8 cellular contexts compared by ENCODE assay signal in the genomic region with DNA sequence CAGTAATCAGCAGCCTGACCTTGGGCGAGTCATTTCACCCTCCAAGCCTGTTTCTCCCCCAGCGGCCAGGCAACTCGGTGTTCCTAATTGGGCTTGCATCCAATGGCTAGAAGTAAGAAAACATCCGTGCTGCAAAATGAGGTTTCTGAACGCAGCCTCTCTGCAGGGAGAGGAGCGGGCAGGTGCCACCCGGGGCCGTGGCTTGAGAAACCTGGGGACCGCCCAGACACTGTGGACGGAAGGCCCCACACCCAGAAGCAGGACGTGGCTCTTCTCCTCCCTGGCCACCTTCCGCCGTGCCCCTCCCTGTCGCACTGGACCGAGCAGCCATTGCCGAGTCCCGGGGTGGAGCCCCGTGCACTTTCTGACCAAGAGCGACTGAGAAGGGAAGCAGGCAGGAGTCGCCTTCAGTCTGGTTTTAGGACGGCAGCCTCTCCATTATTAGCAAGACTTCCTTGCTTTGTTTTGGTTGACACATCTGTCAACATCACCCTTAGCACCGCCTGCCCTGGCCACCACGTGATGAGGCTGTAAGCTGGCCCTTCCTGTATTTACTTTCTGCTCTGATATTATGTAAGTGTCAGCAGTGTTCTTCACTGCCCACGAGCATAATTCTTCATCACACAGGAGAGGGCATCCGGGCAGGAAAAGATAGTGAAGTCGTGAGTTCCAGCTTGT. TPM values are rescaled to one million over a fixed set of nuclear protein-coding genes. Genes with fewer than 3 reads are reported as not detected.
DNase-seq lines count a peak whose midpoint lies in the region; ATAC-seq and TF ChIP-seq lines count a peak whose summit lies in the region.

No MANE protein-coding gene starts in this region.

- ATAC-seq in GM21381 (IDR thresholded peaks at IDR 0.05; ENCODE audit: unreplicated experiment), result peak; percentile 5
- peak; percentile 65 for ATAC-seq in left colon

- DNase-seq in NCI-H146 treated with DMSO at 0.1 percent for 48 hours (lab: John Stamatoyannopoulos, UW; ENCODE audit: unreplicated experiment) (peak; percentile 31), left colon (peak; percentile 82 to 87), GM19240 (ENCODE audit: insufficient read length, low spot score) (no peak)
- peak; percentile 6 for DNase-seq in stimulated activated CD4-positive, alpha-beta T cell treated with anti-CD3 and anti-CD28 coated beads, Interleukin-2, amount 100 ng/mL, for 4 hours (ENCODE audit: low read depth)

- intact Hi-C loops in dendritic cell treated with granulocyte-macrophage colony-stimulating factor and Interleukin-4, amounts not matched to agents 40 ng/mL and 50 ng/mL, for 4 days (cut with micrococcal nuclease), result loop anchor here (1.0 to 10.0 kb wide), 3 partner anchors 21 to 198 kb away; partner anchors contain the start of gene NUP93
- intact Hi-C loops in left colon (cut with DNase I, micrococcal nuclease), result no loop called here

- peak overlapping the region; percentile 99 for H3K4me3 Mint-ChIP-seq in dendritic cell treated with granulocyte-macrophage colony-stimulating factor and Interleukin-4, amounts not matched to agents 40 ng/mL and 50 ng/mL, for 4 days

- H3K4me1 Mint-ChIP-seq in dendritic cell treated with granulocyte-macrophage colony-stimulating factor and Interleukin-4, amounts not matched to agents 40 ng/mL and 50 ng/mL, for 4 days (ENCODE audit: low read depth), result peaks cover 27% of the 10 kb centered on the region

- TF ChIP-seq CTCF in C4-2B (conservative IDR thresholded peaks at IDR 0.05) (no peak), VCaP (conservative IDR thresholded peaks at IDR 0.05) (no peak)

- H3K27ac ChIP-seq in C4-2B (peak overlapping the region; percentile 96), VCaP (peak overlapping the region; percentile 92)

- H3K27me3 Mint-ChIP-seq in dendritic cell treated with granulocyte-macrophage colony-stimulating factor and Interleukin-4, amounts not matched to agents 40 ng/mL and 50 ng/mL, for 4 days, result no peaks in the 10 kb centered on the region

- H3K36me3 Mint-ChIP-seq in dendritic cell treated with granulocyte-macrophage colony-stimulating factor and Interleukin-4, amounts not matched to agents 40 ng/mL and 50 ng/mL, for 4 days (ENCODE audit: low read depth), result peaks cover 52% of the 10 kb centered on the region

- H3K27ac Mint-ChIP-seq in dendritic cell treated with granulocyte-macrophage colony-stimulating factor and Interleukin-4, amounts not matched to agents 40 ng/mL and 50 ng/mL, for 4 days, result peak overlapping the region; percentile 100

- H3K9me3 Mint-ChIP-seq in dendritic cell treated with granulocyte-macrophage colony-stimulating factor and Interleukin-4, amounts not matched to agents 40 ng/mL and 50 ng/mL, for 4 days, result no peaks in the 10 kb centered on the region

RNA-seq across cellular contexts. Expression of gene HERPUD1, which starts 0.8 kb away (rescaled TPM):
- 100 to 1,000 TPM; 156 to 184 TPM for total RNA-seq in left colon

RNA-seq across cellular contexts. Expression of gene CETP, which starts 29.0 kb away (rescaled TPM):
- total RNA-seq in left colon, result under 1 TPM in 1 of 2 donors, not detected in 1; 0.28 TPM

RNA-seq across cellular contexts. Expression of gene NLRC5, which starts 56.6 kb away (rescaled TPM):
- total RNA-seq in left colon, result 100 to 1,000 TPM in 1 of 2 donors, 10 to 100 TPM in 1; 57.7 to 125 TPM
